ENCODE assay signal across 1 cellular context in the genomic region with DNA sequence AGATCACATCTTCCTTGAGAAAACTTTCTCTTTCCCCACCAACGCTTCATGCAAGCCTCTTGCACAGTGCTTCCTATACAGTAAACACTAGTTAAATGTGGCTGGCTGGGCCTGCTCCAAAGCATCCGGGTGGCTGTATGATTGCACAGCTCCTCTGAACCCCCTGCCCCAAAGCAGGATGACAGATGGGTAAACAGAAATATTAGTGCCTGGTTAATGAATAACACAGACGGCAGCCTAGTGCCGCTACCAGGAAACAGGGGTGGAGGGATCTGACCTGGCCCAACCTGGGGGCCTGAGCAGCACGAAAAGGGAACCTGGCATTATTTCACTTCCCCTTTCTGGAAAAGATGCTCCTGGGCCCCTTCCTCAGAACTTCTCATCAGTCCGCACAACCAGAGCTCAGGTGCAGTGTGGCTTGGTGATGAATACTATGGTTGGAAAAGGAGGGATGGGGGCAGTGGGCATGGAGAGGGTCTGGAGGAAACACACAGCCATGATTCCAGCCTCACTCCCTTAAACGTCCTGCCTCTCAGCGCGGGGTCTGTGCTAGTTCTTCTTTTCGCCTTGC.
A peak's percentile ranks its signal among the peaks of the same experiment; 100 is the strongest.
TF ChIP-seq lines count a peak whose summit lies in the region.

No MANE protein-coding gene starts in this region.

TF ChIP-seq in HepG2, 621 proteins besides CTCF, POLR2A, EP300 and RAD21 (continued from another document and continues in another):
- TF ChIP-seq, protein P1, sequence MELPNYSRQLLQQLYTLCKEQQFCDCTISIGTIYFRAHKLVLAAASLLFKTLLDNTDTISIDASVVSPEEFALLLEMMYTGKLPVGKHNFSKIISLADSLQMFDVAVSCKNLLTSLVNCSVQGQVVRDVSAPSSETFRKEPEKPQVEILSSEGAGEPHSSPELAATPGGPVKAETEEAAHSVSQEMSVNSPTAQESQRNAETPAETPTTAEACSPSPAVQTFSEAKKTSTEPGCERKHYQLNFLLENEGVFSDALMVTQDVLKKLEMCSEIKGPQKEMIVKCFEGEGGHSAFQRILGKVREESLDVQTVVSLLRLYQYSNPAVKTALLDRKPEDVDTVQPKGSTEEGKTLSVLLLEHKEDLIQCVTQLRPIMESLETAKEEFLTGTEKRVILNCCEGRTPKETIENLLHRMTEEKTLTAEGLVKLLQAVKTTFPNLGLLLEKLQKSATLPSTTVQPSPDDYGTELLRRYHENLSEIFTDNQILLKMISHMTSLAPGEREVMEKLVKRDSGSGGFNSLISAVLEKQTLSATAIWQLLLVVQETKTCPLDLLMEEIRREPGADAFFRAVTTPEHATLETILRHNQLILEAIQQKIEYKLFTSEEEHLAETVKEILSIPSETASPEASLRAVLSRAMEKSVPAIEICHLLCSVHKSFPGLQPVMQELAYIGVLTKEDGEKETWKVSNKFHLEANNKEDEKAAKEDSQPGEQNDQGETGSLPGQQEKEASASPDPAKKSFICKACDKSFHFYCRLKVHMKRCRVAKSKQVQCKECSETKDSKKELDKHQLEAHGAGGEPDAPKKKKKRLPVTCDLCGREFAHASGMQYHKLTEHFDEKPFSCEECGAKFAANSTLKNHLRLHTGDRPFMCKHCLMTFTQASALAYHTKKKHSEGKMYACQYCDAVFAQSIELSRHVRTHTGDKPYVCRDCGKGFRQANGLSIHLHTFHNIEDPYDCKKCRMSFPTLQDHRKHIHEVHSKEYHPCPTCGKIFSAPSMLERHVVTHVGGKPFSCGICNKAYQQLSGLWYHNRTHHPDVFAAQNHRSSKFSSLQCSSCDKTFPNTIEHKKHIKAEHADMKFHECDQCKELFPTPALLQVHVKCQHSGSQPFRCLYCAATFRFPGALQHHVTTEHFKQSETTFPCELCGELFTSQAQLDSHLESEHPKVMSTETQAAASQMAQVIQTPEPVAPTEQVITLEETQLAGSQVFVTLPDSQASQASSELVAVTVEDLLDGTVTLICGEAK (IDR thresholded peaks at IDR 0.05): no peak
- TF ChIP-seq, protein P1 (CRISPR knock-in tag; IDR thresholded peaks at IDR 0.05): no peak
- no peak for TF ChIP-seq TOE1 (CRISPR knock-in tag; IDR thresholded peaks at IDR 0.05)
- TF ChIP-seq XRCC5 (optimal IDR thresholded peaks at IDR 0.05; ENCODE audit: low read length): peak; percentile 68
- TF ChIP-seq ZNF615 (CRISPR knock-in tag; IDR thresholded peaks at IDR 0.05; ENCODE audit: borderline replicate concordance): peak; percentile 64; the same call in 1 of the 2 replicates
- no peak for TF ChIP-seq ZUFSP (CRISPR knock-in tag; IDR thresholded peaks at IDR 0.05; ENCODE audit: borderline replicate concordance)
- TF ChIP-seq, protein P2, sequence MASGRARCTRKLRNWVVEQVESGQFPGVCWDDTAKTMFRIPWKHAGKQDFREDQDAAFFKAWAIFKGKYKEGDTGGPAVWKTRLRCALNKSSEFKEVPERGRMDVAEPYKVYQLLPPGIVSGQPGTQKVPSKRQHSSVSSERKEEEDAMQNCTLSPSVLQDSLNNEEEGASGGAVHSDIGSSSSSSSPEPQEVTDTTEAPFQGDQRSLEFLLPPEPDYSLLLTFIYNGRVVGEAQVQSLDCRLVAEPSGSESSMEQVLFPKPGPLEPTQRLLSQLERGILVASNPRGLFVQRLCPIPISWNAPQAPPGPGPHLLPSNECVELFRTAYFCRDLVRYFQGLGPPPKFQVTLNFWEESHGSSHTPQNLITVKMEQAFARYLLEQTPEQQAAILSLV (CRISPR knock-in tag; IDR thresholded peaks at IDR 0.05; ENCODE audit: borderline replicate concordance): no peak
- TF ChIP-seq, protein P3, sequence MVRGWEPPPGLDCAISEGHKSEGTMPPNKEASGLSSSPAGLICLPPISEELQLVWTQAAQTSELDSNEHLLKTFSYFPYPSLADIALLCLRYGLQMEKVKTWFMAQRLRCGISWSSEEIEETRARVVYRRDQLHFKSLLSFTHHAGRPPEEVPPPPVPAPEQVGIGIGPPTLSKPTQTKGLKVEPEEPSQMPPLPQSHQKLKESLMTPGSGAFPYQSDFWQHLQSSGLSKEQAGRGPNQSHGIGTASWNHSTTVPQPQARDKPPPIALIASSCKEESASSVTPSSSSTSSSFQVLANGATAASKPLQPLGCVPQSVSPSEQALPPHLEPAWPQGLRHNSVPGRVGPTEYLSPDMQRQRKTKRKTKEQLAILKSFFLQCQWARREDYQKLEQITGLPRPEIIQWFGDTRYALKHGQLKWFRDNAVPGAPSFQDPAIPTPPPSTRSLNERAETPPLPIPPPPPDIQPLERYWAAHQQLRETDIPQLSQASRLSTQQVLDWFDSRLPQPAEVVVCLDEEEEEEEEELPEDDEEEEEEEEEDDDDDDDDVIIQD (CRISPR knock-in tag; IDR thresholded peaks at IDR 0.05; ENCODE audit: low read depth): peak; percentile 63
- no peak for TF ChIP-seq ZFP62 (CRISPR knock-in tag; IDR thresholded peaks at IDR 0.05)
- peak; percentile 11; the same call in 1 of the 2 replicates for TF ChIP-seq MEF2D (CRISPR knock-in tag; IDR thresholded peaks at IDR 0.05)
- TF ChIP-seq ZHX2 (IDR thresholded peaks at IDR 0.05; ENCODE audit: low read depth): no peak
- no peak for TF ChIP-seq ZHX2 (CRISPR knock-in tag; IDR thresholded peaks at IDR 0.05; ENCODE audit: borderline replicate concordance)
- TF ChIP-seq ZNF766 (CRISPR knock-in tag; IDR thresholded peaks at IDR 0.05; ENCODE audit: borderline replicate concordance): no peak
- no peak for TF ChIP-seq ZNF253 (CRISPR knock-in tag; IDR thresholded peaks at IDR 0.05; ENCODE audit: borderline replicate concordance)
- TF ChIP-seq STAG1 (CRISPR knock-in tag; IDR thresholded peaks at IDR 0.05): peak; percentile 7; the same call in 1 of the 2 replicates
- TF ChIP-seq RFXANK (CRISPR knock-in tag; IDR thresholded peaks at IDR 0.05): no peak
- no peak for TF ChIP-seq TEAD2 (CRISPR knock-in tag; IDR thresholded peaks at IDR 0.05)
- TF ChIP-seq ONECUT2 (CRISPR knock-in tag; IDR thresholded peaks at IDR 0.05): no peak
- TF ChIP-seq ZNF354B (CRISPR knock-in tag; IDR thresholded peaks at IDR 0.05): no peak
- no peak for TF ChIP-seq HMG20B (CRISPR knock-in tag; conservative IDR thresholded peaks at IDR 0.05)
- TF ChIP-seq ZNF761 (CRISPR knock-in tag; conservative IDR thresholded peaks at IDR 0.05): peak; percentile 75; the same call in 1 of the 2 replicates
- TF ChIP-seq NR2F2 (IDR thresholded peaks at IDR 0.05; ENCODE audit: borderline replicate concordance, low read depth): 0 out of 2 replicates have a peak, but pooled peaks have one; percentile 59
- TF ChIP-seq TCF7L2 (IDR thresholded peaks at IDR 0.05; ENCODE audit: low read depth, low read length): no peak
- no peak for TF ChIP-seq PHB2 (IDR thresholded peaks at IDR 0.05; ENCODE audit: partially characterized antibody)
- TF ChIP-seq NBN (conservative IDR thresholded peaks at IDR 0.05): no peak
- no peak for TF ChIP-seq ZNF329 (CRISPR knock-in tag; IDR thresholded peaks at IDR 0.05; ENCODE audit: low read depth)
- TF ChIP-seq FOSL2 (CRISPR knock-in tag; IDR thresholded peaks at IDR 0.05): peak; percentile 53; the same call in 1 of the 2 replicates
